ENCODE assay signal across 8 cellular contexts in the genomic region with DNA sequence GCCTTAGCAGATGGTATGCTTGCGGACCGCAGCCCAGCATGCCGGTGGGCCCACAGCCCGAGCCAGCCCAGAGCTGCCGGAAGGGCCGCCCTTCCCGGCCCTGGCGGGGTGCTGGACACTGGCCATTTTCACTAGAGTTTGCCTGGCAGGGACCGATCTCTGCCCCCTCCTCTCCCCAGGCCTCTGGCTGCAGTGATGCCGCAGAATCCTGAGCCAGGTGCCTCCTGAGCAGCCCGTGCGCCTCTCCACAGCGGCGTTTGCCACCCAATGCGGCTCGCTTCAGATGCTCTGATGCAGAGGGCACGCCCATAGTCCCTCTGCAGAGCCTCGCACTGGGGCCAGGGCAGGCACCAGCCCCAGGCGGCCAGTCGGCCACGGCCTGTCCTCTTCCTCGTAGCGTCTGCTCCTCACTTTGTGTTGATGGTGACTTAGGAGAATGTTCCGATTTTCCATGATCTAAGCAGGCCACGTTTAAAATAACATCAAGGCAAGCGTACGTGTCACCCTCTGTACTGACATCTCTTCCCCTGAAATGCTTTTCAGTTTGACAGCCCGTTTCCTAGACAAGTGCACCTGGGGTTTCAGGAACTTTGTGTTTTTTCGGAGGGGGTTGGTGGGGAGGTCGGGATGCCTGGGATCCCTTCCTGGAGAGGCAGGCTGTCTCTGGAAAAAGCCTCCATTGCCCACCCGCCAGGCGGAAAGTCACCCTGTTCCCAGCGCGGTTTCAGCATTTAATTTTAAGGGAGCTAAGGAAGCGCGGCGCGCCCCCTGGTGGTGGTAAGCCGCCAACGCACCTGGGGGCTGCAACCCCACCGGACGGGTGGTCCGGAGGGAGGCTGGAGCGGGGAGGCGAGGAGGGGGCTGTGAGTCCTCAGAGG. TPM values are rescaled to one million over a fixed set of nuclear protein-coding genes. Genes with fewer than 3 reads are reported as not detected.
DNase-seq lines count a peak whose midpoint lies in the region; ATAC-seq and TF ChIP-seq lines count a peak whose summit lies in the region.

No MANE protein-coding gene starts in this region.

- no peak overlapping the region for H3K27ac Mint-ChIP-seq in T-helper 2 cell treated with Interferon-gamma antibody and Interleukin-4, amounts not matched to agents 5 μg/mL and 100 μg/mL, for 36 hours

- peaks cover 17 to 20% of the 10 kb centered on the region in 2 donors for H3K36me3 ChIP-seq in ascending aorta
- H3K36me3 ChIP-seq in spleen = no peaks in the 10 kb centered on the region

- H3K9me3 ChIP-seq in ascending aorta = no peaks in the 10 kb centered on the region
- H3K9me3 ChIP-seq in spleen = no peaks in the 10 kb centered on the region

- H3K4me3 ChIP-seq in ascending aorta (peak overlapping the region in 1 of 2 donors; percentile 50), spleen (peak overlapping the region in 1 of 8 donors; percentile 11)

- H3K27me3 ChIP-seq in ascending aorta (no peaks in the 10 kb centered on the region), spleen (replicated peaks in 1 of 7) (peaks cover 0 to 19% (median 0%) of the 10 kb centered on the region in 7 donors)

- H3K4me1 ChIP-seq in ascending aorta = peaks cover 3 to 7% of the 10 kb centered on the region in 2 donors
- H3K4me1 ChIP-seq in spleen = peaks cover 10 to 29% (median 24%) of the 10 kb centered on the region in 6 donors

- H3K27ac ChIP-seq in ascending aorta (peak overlapping the region; percentile 36 to 48), spleen (no peak overlapping the region)

- intact Hi-C loops in ascending aorta (cut with DNase I) = loop anchor here (1.0 to 10.0 kb wide), 5 partner anchors 63 to 401 kb away; partner anchors contain the start of genes C9orf78, NCS1 and USP20
- intact Hi-C loops in spleen (cut with DNase I; ENCODE audit: low total_unique reads) = loop anchor here (2.0 kb wide), 1 partner anchor 129 kb away; no protein-coding TSS in a partner anchor

- ATAC-seq in GM18907 (IDR thresholded peaks at IDR 0.05; ENCODE audit: unreplicated experiment) (no peak), GM21786 (IDR thresholded peaks at IDR 0.05; ENCODE audit: unreplicated experiment) (no peak)

- H3K4me1 Mint-ChIP-seq in T-helper 2 cell treated with Interferon-gamma antibody and Interleukin-4, amounts not matched to agents 5 μg/mL and 100 μg/mL, for 36 hours (ENCODE audit: low read depth) = peaks cover 15% of the 10 kb centered on the region

- DNase-seq in DMS53 treated with DMSO at 0.1 percent for 48 hours (lab: John Stamatoyannopoulos, UW; ENCODE audit: unreplicated experiment) (peak; percentile 59), ascending aorta (ENCODE audit: low spot score in 2 of 2) (peak in 1 of 2 donors; percentile 87), hypothalamus (lab: John Stamatoyannopoulos, UW) (peak in 40 of 51 donors; percentile 8 to 75 (median 46)), spleen (peak; percentile 92)
- peak; percentile 52 for DNase-seq in T-helper 2 cell treated with Interferon-gamma antibody and Interleukin-4, amounts not matched to agents 5 μg/mL and 100 μg/mL, for 36 hours (ENCODE audit: low spot score)

- H3K36me3 Mint-ChIP-seq in T-helper 2 cell treated with Interferon-gamma antibody and Interleukin-4, amounts not matched to agents 5 μg/mL and 100 μg/mL, for 36 hours (ENCODE audit: low read depth) = no peaks in the 10 kb centered on the region

- peak overlapping the region; percentile 26 for H3K4me3 Mint-ChIP-seq in T-helper 2 cell treated with Interferon-gamma antibody and Interleukin-4, amounts not matched to agents 5 μg/mL and 100 μg/mL, for 36 hours

- WGBS in spleen, 5 donors = 43 to 56% (median 50%) methylated on average over 33 to 45 of the region's 45 CpGs

- H3K27me3 Mint-ChIP-seq in T-helper 2 cell treated with Interferon-gamma antibody and Interleukin-4, amounts not matched to agents 5 μg/mL and 100 μg/mL, for 36 hours (ENCODE audit: low read depth) = peaks cover 2% of the 10 kb centered on the region

- TF ChIP-seq CTCF in LNCAP (IDR thresholded peaks at IDR 0.05) = peak; percentile 99
- peak; percentile 98 to 100 (median 99) for TF ChIP-seq CTCF in ascending aorta (IDR thresholded peaks at IDR 0.05)
- TF ChIP-seq CTCF in spleen (IDR thresholded peaks at IDR 0.05 in 8 of 11, conservative IDR thresholded peaks at IDR 0.05 in 3 of 11) = peak; percentile 92 to 99 (median 95)

- TF ChIP-seq POLR2A in spleen (IDR thresholded peaks at IDR 0.05) = no peak

- no peaks in the 10 kb centered on the region for H3K9me3 Mint-ChIP-seq in T-helper 2 cell treated with Interferon-gamma antibody and Interleukin-4, amounts not matched to agents 5 μg/mL and 100 μg/mL, for 36 hours

RNA-seq across cellular contexts. Expression of gene HMCN2, which starts 29.8 kb away (rescaled TPM):
- total RNA-seq in ascending aorta = 7.5 TPM
- 1 to 10 TPM in 2 of 7 donors, under 1 TPM in 5; 0.09 to 1.9 (median 0.67) TPM for total RNA-seq in spleen
- 1 to 10 TPM in 2 of 3 donors, under 1 TPM in 1; 0.39 to 1.7 (median 1.4) TPM for polyA plus RNA-seq in spleen

Comparison
In these comparisons a context has a peak if more than half of its experiments do, and no peak if none do; other contexts are left out.
1. H3K27ac ChIP-seq: peak in ascending aorta (2 of 2); none in spleen (0 of 8).
2. Peak in every context shown above with its lines, with median percentiles within 50 percentile points of each other: CTCF ChIP-seq.